ENCODE assay signal across 8 cellular contexts in the genomic region with DNA sequence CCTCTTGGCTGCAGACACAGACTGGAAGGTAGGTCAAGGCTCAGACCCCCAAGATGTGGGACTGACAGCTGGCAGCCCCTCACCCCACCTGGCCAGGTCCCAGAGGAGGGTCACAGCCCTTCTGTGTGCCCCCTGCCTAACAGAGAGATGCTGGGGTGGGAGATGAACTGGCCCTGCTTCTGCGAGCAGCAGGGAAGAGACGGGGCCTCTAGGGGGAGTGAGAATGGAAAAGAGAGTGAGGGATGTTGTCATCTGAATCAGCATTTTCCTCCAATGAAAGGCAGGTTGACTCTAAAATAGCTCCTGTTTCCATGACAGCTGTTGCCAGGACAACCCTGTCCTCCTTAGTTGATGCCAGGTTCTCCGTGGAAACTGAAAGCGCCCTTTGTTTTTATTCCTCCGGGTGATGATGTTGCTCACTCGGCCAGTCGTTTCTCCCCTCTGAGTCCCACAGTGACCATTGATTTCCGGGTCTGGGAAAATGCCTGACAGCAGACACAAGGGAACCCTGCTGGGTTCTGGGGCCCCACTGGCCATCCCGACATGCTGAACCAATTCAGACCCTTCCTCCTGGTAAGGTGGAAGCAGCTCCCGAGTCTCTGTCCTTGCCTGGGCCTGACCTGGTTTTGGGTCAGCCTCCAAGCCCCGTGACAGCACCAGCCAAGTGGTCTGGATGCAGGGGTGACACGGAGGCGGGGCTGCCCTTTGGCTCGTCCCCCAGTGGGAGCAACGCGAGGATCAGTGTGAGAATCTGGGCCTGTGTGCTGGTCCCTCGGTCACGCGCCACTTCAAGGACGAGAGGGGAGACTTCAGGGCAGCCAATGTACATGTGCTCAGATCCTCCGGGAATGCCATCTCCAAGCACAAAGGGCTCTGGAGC. TPM values are rescaled to one million over a fixed set of nuclear protein-coding genes. Genes with fewer than 3 reads are reported as not detected.
A peak's percentile ranks its signal among the peaks of the same experiment; 100 is the strongest.
DNase-seq lines count a peak whose midpoint lies in the region; ATAC-seq and TF ChIP-seq lines count a peak whose summit lies in the region.

No MANE protein-coding gene starts in this region.

- H3K27ac ChIP-seq in AG04450 (ENCODE audit: low read depth, low read length) (peak overlapping the region; percentile 85), lower lobe of right lung (no peak overlapping the region)

- H3K4me1 ChIP-seq in lower lobe of right lung: no peaks in the 10 kb centered on the region

- no peaks in the 10 kb centered on the region for H3K36me3 ChIP-seq in lower lobe of right lung

- H3K27ac Mint-ChIP-seq in activated B cell treated with CpG ODN at 0.5 μM for 24 hours: no peak overlapping the region

- H3K9me3 Mint-ChIP-seq in activated B cell treated with CpG ODN at 0.5 μM for 24 hours: no peaks in the 10 kb centered on the region

- no peaks in the 10 kb centered on the region for H3K36me3 Mint-ChIP-seq in activated B cell treated with CpG ODN at 0.5 μM for 24 hours (ENCODE audit: low read depth)

- peaks cover 14% of the 10 kb centered on the region for H3K4me1 Mint-ChIP-seq in activated B cell treated with CpG ODN at 0.5 μM for 24 hours

- peaks cover 6% of the 10 kb centered on the region for H3K27me3 Mint-ChIP-seq in activated B cell treated with CpG ODN at 0.5 μM for 24 hours

- TF ChIP-seq CTCF in AG04450 (IDR thresholded peaks at IDR 0.05; ENCODE audit: low read depth, low read length) (peak; percentile 76), activated B cell treated with CpG ODN at 0.5 μM for 24 hours (IDR thresholded peaks at IDR 0.05) (no peak), lower lobe of right lung (IDR thresholded peaks at IDR 0.05) (peak; percentile 13)

- DNase-seq in AG04450 (ENCODE audit: low read depth, low spot score) (peak; percentile 93), NCI-H2227 treated with DMSO at 0.1 percent for 48 hours (lab: John Stamatoyannopoulos, UW) (peak; percentile 88), activated B cell treated with CpG ODN at 0.5 μM for 24 hours (no peak), lower lobe of right lung (no peak)
- peak; percentile 15 for DNase-seq in effector CD8-positive, alpha-beta T cell (lab: John Stamatoyannopoulos, UW)
- peak; percentile 29 for DNase-seq in stimulated activated CD8-positive, alpha-beta memory T cell treated with anti-CD3 and anti-CD28 coated beads, Interleukin-4, amount 100 ng/mL, for 24 hours (ENCODE audit: low read depth)

- ATAC-seq in GM18858 (IDR thresholded peaks at IDR 0.05; ENCODE audit: unreplicated experiment): peak; percentile 77
- peak; percentile 60 for ATAC-seq in HG03280 (IDR thresholded peaks at IDR 0.05; ENCODE audit: unreplicated experiment)
- peak; percentile 26 for ATAC-seq in activated B cell treated with CpG ODN at 0.5 μM for 24 hours (ENCODE audit: low read depth)
- no peak for ATAC-seq in lower lobe of right lung

- H3K4me3 ChIP-seq in AG04450 (ENCODE audit: low read depth, low read length): peak overlapping the region; percentile 31
- H3K4me3 ChIP-seq in lower lobe of right lung: no peak overlapping the region

- POLR2A ChIA-PET in AG04450 (lab: Yijun Ruan, JAX): interaction anchor here (0.7 kb wide), 1 partner anchor 189 kb away, joined by 3 read pairs; a partner anchor contains a TSS
- POLR2A ChIA-PET in activated B cell treated with CpG ODN at 0.5 μM for 24 hours (lab: Charles Lee): no interaction called here

- no peak overlapping the region for H3K4me3 Mint-ChIP-seq in activated B cell treated with CpG ODN at 0.5 μM for 24 hours

- intact Hi-C loops in activated B cell treated with CpG ODN at 0.5 μM for 24 hours (cut with micrococcal nuclease): no loop called here
- intact Hi-C loops in lower lobe of right lung (cut with DNase I): no loop called here

- H3K9me3 ChIP-seq in AG04450 (ENCODE audit: control insufficient read depth, insufficient read depth, low read length) (no peaks in the 10 kb centered on the region; the same call in 1 of the 2 replicates), lower lobe of right lung (no peaks in the 10 kb centered on the region)

- H3K27me3 ChIP-seq in AG04450 (ENCODE audit: control insufficient read depth, insufficient read depth, low read length) (peaks cover 4% of the 10 kb centered on the region), lower lobe of right lung (ENCODE audit: low read depth) (peaks cover 13% of the 10 kb centered on the region)

- CTCF ChIA-PET in AG04450 (lab: Charles Lee): interaction anchor here (0.6 to 5.9 kb wide), 20 partner anchors 9 to 470 kb away, joined by 3 to 73 read pairs (median 4); a partner anchor contains a TSS
- CTCF ChIA-PET in activated B cell treated with CpG ODN at 0.5 μM for 24 hours (lab: Charles Lee): no interaction called here

RNA-seq across cellular contexts. Expression of a gene that starts 4.7 kb away (rescaled TPM):
- polyA plus RNA-seq in AG04450 (2011; rRNA removed): 24.3 and 29.0 TPM in 2 replicates
- polyA minus RNA-seq in AG04450 (2011; rRNA and poly(A)+ RNA removed): 36.1 and 61.6 TPM in 2 replicates
- total RNA-seq in activated B cell treated with CpG ODN at 0.5 μM for 24 hours (1.8 and 2.0 TPM in 2 replicates), lower lobe of right lung (47.9 TPM)

RNA-seq across cellular contexts. Expression of a gene that starts 20.1 kb away (rescaled TPM):
- 5.3 and 6.5 TPM in 2 replicates for polyA plus RNA-seq in AG04450 (2011; rRNA removed)
- 4.9 TPM in 2 replicates for polyA minus RNA-seq in AG04450 (2011; rRNA and poly(A)+ RNA removed)
- total RNA-seq in activated B cell treated with CpG ODN at 0.5 μM for 24 hours: 25.6 and 31.1 TPM in 2 replicates
- 17.3 TPM for total RNA-seq in lower lobe of right lung

Comparison
In these comparisons a context has a peak if more than half of its experiments do, and no peak if none do; other contexts are left out.
1. DNase-seq: peak in AG04450 (single experiment), NCI-H2227 treated with DMSO at 0.1 percent for 48 hours (single experiment), effector CD8-positive, alpha-beta T cell (single experiment) and stimulated activated CD8-positive, alpha-beta memory T cell treated with anti-CD3 and anti-CD28 coated beads, Interleukin-4, amount 100 ng/mL, for 24 hours (single experiment); none in activated B cell treated with CpG ODN at 0.5 μM for 24 hours (single experiment) and lower lobe of right lung (single experiment).
2. ATAC-seq: peak in GM18858 (single experiment), HG03280 (single experiment) and activated B cell treated with CpG ODN at 0.5 μM for 24 hours (single experiment); none in lower lobe of right lung (0 of 2).
3. RNA of a gene that starts 4.7 kb away (total RNA-seq): 47.9 TPM in lower lobe of right lung (single experiment); 1.8 to 2.0 TPM in activated B cell treated with CpG ODN at 0.5 μM for 24 hours; every median in the first group is over 10 times any median in the second.